Comparison of ENCODE assay signal across 6 cellular contexts in genomic region chr4:24073948-24074347, GRCh38.
"Had no signal": no experiment of that assay in that cellular context is flagged by ENCODE, and none has a peak within 500 bp of the region (broad histone marks: within the 10 kb centered on the region; RNA-seq: fewer than 3 reads in every experiment).

No MANE protein-coding gene starts in this region.

- H2AFZ ChIP-seq: GM23248 had no signal

- H3K27ac ChIP-seq: GM23248 had no signal

- H3K4me3 ChIP-seq: GM23248, K562 had no signal

- H3K9ac ChIP-seq: GM23248 had no signal

- DNase-seq: GM23248, GOT3, H9, HCEC 1CT, KG1 had no signal

- ATAC-seq: K562 had no signal
